25 cellular contexts compared by ENCODE assay signal in the genomic region with DNA sequence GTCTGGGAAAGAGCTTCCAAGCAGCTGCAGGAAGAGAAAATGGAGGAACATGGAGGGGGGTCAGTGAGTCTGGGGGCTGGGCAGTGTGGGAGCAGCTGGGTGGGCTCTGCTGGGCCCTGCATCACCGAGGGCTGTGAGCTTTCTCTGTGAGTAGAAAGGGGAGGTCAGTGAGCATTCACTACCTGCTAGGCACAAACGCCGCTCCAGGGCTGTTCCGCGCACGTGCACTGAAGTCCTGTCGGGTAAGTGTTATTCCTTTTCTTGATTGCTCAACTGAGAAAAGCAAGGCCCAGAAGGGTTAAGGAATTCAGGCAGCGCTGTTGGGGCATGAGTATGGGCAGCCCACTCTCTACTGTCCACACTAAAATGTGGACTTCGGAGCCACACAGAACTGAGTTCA. TPM values are rescaled to one million over a fixed set of nuclear protein-coding genes. Genes with fewer than 3 reads are reported as not detected.
"Had no signal": no experiment of that assay in that cellular context is flagged by ENCODE, and none has a peak within 500 bp of the region (broad histone marks: within the 10 kb centered on the region; RNA-seq: fewer than 3 reads in every experiment).

No MANE protein-coding gene starts in this region.

- H3K27ac ChIP-seq: RWPE1 had no signal

- DNase-seq: KBM-7, MV-4-11, NCI-H1048, NCI-H1105, NCI-H1417, NCI-H1436 treated with DMSO at 0.1 percent for 48 hours, NCI-H1694, NCI-H187 treated with DMSO at 0.1 percent for 48 hours, NCI-H2029 treated with DMSO at 0.1 percent for 48 hours, NCI-H2107, NCI-H2227 treated with DMSO at 0.1 percent for 48 hours, NCI-H446, NCI-H510A, NCI-H524 treated with DMSO at 0.1 percent for 48 hours, NCI-H774, PC-3, SHP77, SK-N-SH, SW 1271 had no signal

- H3K9me3 ChIP-seq: SK-N-SH had no signal

RNA-seq across cellular contexts. Expression of gene CACNG5, which starts 4.7 kb away (rescaled TPM):
- total RNA-seq: HT-29, LHCN-M2, MCF 10A, OCI-LY7, PC-3, SK-MEL-5 had no signal
